In the genomic region with DNA sequence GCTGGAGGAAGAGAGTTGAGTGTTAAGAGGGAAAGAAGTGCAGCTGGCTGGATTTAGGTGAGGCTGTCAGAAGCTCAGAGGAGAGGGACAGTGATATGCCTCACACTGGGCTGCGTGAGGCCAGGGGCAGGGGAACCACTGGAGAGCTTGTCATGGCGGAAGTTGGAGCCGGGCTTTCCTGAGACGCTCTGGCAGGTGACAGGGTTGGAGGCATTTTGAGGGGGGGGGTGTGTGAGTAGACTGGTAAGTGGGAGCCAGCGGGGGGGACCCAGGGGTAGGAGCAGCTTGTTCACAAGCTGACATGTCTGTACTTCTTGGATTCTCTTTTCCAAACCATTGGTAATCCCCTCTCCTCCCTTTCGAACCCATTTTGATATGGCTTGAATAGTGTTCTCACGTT, we compare ENCODE assay signal across 36 cellular contexts.
"Had no signal": no experiment of that assay in that cellular context is flagged by ENCODE, and none has a peak within 500 bp of the region (broad histone marks: within the 10 kb centered on the region; RNA-seq: fewer than 3 reads in every experiment).

No MANE protein-coding gene starts in this region.

- H3K4me1 Mint-ChIP-seq: activated B cell treated with CpG ODN at 0.5 μM for 24 hours; activated CD4-positive, alpha-beta T cell treated with anti-CD3 and anti-CD28 coated beads, Interleukin-2, amount 10 ng/mL, durations not matched to agents 24 days and 14 days; activated naive CD8-positive, alpha-beta T cell treated with anti-CD3 and anti-CD28 coated beads for 36 hours; activated T-helper 17 cell treated with anti-CD3 and anti-CD28 coated beads, Interleukin-2, amount 50 U/mL, for 72 hours had no signal

- H3K27me3 Mint-ChIP-seq: activated CD4-positive, alpha-beta T cell treated with anti-CD3 and anti-CD28 coated beads, Interleukin-2, amount 10 ng/mL, durations not matched to agents 24 days and 14 days; activated CD8-positive, alpha-beta T cell treated with anti-CD3 and anti-CD28 coated beads for 36 hours; activated naive CD8-positive, alpha-beta T cell treated with anti-CD3 and anti-CD28 coated beads for 36 hours; brain had no signal

- H3K27me3 ChIP-seq: adrenal gland, ascending aorta had no signal

- DNase-seq: activated B cell treated with CpG ODN at 0.5 μM for 24 hours; activated CD4-positive, alpha-beta memory T cell treated with anti-CD3 and anti-CD28 coated beads for 36 hours; activated CD4-positive, alpha-beta T cell treated with anti-CD3 and anti-CD28 coated beads for 4 hours; activated CD4-positive, alpha-beta T cell treated with anti-CD3 and anti-CD28 coated beads, Interleukin-2, amount 10 ng/mL, durations not matched to agents 24 days and 14 days; activated CD4-positive, alpha-beta T cell treated with anti-CD3 and anti-CD28 coated beads, Interleukin-2, amount 50 U/mL, for 1 hour; activated CD4-positive, alpha-beta T cell treated with anti-CD3 and anti-CD28 coated beads, Interleukin-2, amount 50 U/mL, for 4 hours; activated CD4-positive, CD25-positive, alpha-beta regulatory T cell treated with anti-CD3 and anti-CD28 coated beads, Interleukin-2, amount 50 U/mL, for 72 hours; activated CD8-positive, alpha-beta memory T cell treated with anti-CD3 and anti-CD28 coated beads, Interleukin-2, amount 50 U/mL, for 4 hours; activated CD8-positive, alpha-beta T cell treated with anti-CD3 and anti-CD28 coated beads for 36 hours; activated effector memory CD4-positive, alpha-beta T cell treated with anti-CD3 and anti-CD28 coated beads, Interleukin-2, amount 50 U/mL, for 16 hours; activated gamma-delta T cell treated with Interleukin-2 at 50 U/mL for 16 hours; activated naive CD4-positive, alpha-beta T cell; activated naive CD4-positive, alpha-beta T cell treated with anti-CD3 and anti-CD28 coated beads for 36 hours; activated naive CD4-positive, alpha-beta T cell treated with anti-CD3 and anti-CD28 coated beads, Interleukin-2, amount 50 U/mL, for 16 hours; activated naive CD8-positive, alpha-beta T cell treated with anti-CD3 and anti-CD28 coated beads for 36 hours; activated T-cell treated with anti-CD3 and anti-CD28 coated beads for 4 hours; activated T-cell treated with anti-CD3 and anti-CD28 coated beads, Interleukin-2, amount 50 U/mL, for 1 hour; activated T-cell treated with anti-CD3 and anti-CD28 coated beads, Interleukin-2, amount 50 U/mL, for 4 hours; adrenal gland; amniotic stem cell; anterior cingulate cortex; central memory CD4-positive, alpha-beta T cell; SW 1271; T-helper 1 cell; T-helper 2 cell; T-helper 9 cell had no signal

- H3K27ac Mint-ChIP-seq: activated B cell treated with CpG ODN at 0.5 μM for 24 hours; activated CD4-positive, alpha-beta memory T cell treated with anti-CD3 and anti-CD28 coated beads for 36 hours; activated CD4-positive, alpha-beta T cell treated with anti-CD3 and anti-CD28 coated beads, Interleukin-2, amount 10 ng/mL, durations not matched to agents 24 days and 14 days; activated CD8-positive, alpha-beta T cell treated with anti-CD3 and anti-CD28 coated beads for 36 hours; activated naive CD4-positive, alpha-beta T cell treated with anti-CD3 and anti-CD28 coated beads for 36 hours; activated naive CD8-positive, alpha-beta T cell treated with anti-CD3 and anti-CD28 coated beads for 36 hours; activated T-cell treated with anti-CD3 and anti-CD28 coated beads, Interleukin-2, amount 50 U/mL, for 72 hours; activated T-helper 1 cell treated with anti-CD3 and anti-CD28 coated beads, Interleukin-12 subunit alpha, Interleukin-12 subunit beta, Interleukin-2, Interleukin-4 antibody, amounts not matched to agents 30 ng/mL and 10 ng/mL and 1 ng/mL, durations not matched to agents 14 hours and 24 hours and 36 hours; activated T-helper 17 cell treated with anti-CD3 and anti-CD28 coated beads, Interleukin-2, amount 50 U/mL, for 72 hours; brain; T-helper 1 cell treated with Interleukin-12 subunit alpha and Interleukin-12 subunit beta and Interleukin-4 antibody, amounts not matched to agents 30 μg/mL and 1 μg/mL, for 36 hours; T-helper 2 cell treated with Interferon-gamma antibody and Interleukin-4, amounts not matched to agents 5 μg/mL and 100 μg/mL, for 36 hours had no signal

- H3K36me3 ChIP-seq: adrenal gland, ascending aorta, cardiac muscle cell had no signal

- H3K4me1 ChIP-seq: adrenal gland, ascending aorta had no signal

- H3K4me3 ChIP-seq: adrenal gland, ascending aorta, cardiac muscle cell had no signal

- ATAC-seq: activated CD8-positive, alpha-beta T cell treated with anti-CD3 and anti-CD28 coated beads for 36 hours; activated naive CD4-positive, alpha-beta T cell treated with anti-CD3 and anti-CD28 coated beads, Interleukin-2, amount 50 U/mL, for 72 hours; activated T-cell treated with anti-CD3 and anti-CD28 coated beads, Interleukin-2, amount 50 U/mL, for 4 hours; activated T-helper 17 cell treated with anti-CD3 and anti-CD28 coated beads, Interleukin-2, amount 50 U/mL, for 72 hours had no signal

- H3K27ac ChIP-seq: adrenal gland, ascending aorta, cardiac muscle cell, VCaP had no signal

- H3K36me3 Mint-ChIP-seq: activated CD4-positive, alpha-beta memory T cell treated with anti-CD3 and anti-CD28 coated beads for 36 hours; activated naive CD4-positive, alpha-beta T cell treated with anti-CD3 and anti-CD28 coated beads, Interleukin-2, amount 50 U/mL, for 72 hours; activated naive CD8-positive, alpha-beta T cell treated with anti-CD3 and anti-CD28 coated beads for 36 hours had no signal

- H3K9me3 ChIP-seq: adrenal gland, ascending aorta had no signal

- H3K4me3 Mint-ChIP-seq: activated B cell treated with CpG ODN at 0.5 μM for 24 hours; activated CD4-positive, alpha-beta memory T cell treated with anti-CD3 and anti-CD28 coated beads for 36 hours; activated CD4-positive, alpha-beta T cell treated with anti-CD3 and anti-CD28 coated beads, Interleukin-2, amount 10 ng/mL, durations not matched to agents 24 days and 14 days; activated CD8-positive, alpha-beta T cell treated with anti-CD3 and anti-CD28 coated beads for 36 hours; activated naive CD4-positive, alpha-beta T cell treated with anti-CD3 and anti-CD28 coated beads for 36 hours; activated naive CD8-positive, alpha-beta T cell treated with anti-CD3 and anti-CD28 coated beads for 36 hours; activated T-cell treated with anti-CD3 and anti-CD28 coated beads, Interleukin-2, amount 50 U/mL, for 4 hours; activated T-cell treated with anti-CD3 and anti-CD28 coated beads, Interleukin-2, amount 50 U/mL, for 72 hours; activated T-helper 1 cell treated with anti-CD3 and anti-CD28 coated beads, Interleukin-12 subunit alpha, Interleukin-12 subunit beta, Interleukin-2, Interleukin-4 antibody, amounts not matched to agents 30 ng/mL and 10 ng/mL and 1 ng/mL, durations not matched to agents 14 hours and 24 hours and 36 hours; activated T-helper 17 cell treated with anti-CD3 and anti-CD28 coated beads, Interleukin-2, amount 50 U/mL, for 72 hours; brain; T-helper 1 cell treated with Interleukin-12 subunit alpha and Interleukin-12 subunit beta and Interleukin-4 antibody, amounts not matched to agents 30 μg/mL and 1 μg/mL, for 36 hours; T-helper 2 cell treated with Interferon-gamma antibody and Interleukin-4, amounts not matched to agents 5 μg/mL and 100 μg/mL, for 36 hours had no signal

- H3K9me3 Mint-ChIP-seq: activated B cell treated with CpG ODN at 0.5 μM for 24 hours; activated CD4-positive, alpha-beta memory T cell treated with anti-CD3 and anti-CD28 coated beads for 36 hours; activated CD4-positive, alpha-beta T cell treated with anti-CD3 and anti-CD28 coated beads, Interleukin-2, amount 10 ng/mL, durations not matched to agents 24 days and 14 days; activated CD8-positive, alpha-beta T cell treated with anti-CD3 and anti-CD28 coated beads for 36 hours; activated naive CD4-positive, alpha-beta T cell treated with anti-CD3 and anti-CD28 coated beads for 36 hours; activated naive CD4-positive, alpha-beta T cell treated with anti-CD3 and anti-CD28 coated beads, Interleukin-2, amount 50 U/mL, for 72 hours; activated naive CD8-positive, alpha-beta T cell treated with anti-CD3 and anti-CD28 coated beads for 36 hours; activated T-cell treated with anti-CD3 and anti-CD28 coated beads, Interleukin-2, amount 50 U/mL, for 4 hours; activated T-cell treated with anti-CD3 and anti-CD28 coated beads, Interleukin-2, amount 50 U/mL, for 72 hours; activated T-helper 1 cell treated with anti-CD3 and anti-CD28 coated beads, Interleukin-12 subunit alpha, Interleukin-12 subunit beta, Interleukin-2, Interleukin-4 antibody, amounts not matched to agents 30 ng/mL and 10 ng/mL and 1 ng/mL, durations not matched to agents 14 hours and 24 hours and 36 hours; activated T-helper 17 cell treated with anti-CD3 and anti-CD28 coated beads, Interleukin-2, amount 50 U/mL, for 72 hours; T-helper 1 cell treated with Interleukin-12 subunit alpha and Interleukin-12 subunit beta and Interleukin-4 antibody, amounts not matched to agents 30 μg/mL and 1 μg/mL, for 36 hours; T-helper 2 cell treated with Interferon-gamma antibody and Interleukin-4, amounts not matched to agents 5 μg/mL and 100 μg/mL, for 36 hours had no signal
